In the genomic region with DNA sequence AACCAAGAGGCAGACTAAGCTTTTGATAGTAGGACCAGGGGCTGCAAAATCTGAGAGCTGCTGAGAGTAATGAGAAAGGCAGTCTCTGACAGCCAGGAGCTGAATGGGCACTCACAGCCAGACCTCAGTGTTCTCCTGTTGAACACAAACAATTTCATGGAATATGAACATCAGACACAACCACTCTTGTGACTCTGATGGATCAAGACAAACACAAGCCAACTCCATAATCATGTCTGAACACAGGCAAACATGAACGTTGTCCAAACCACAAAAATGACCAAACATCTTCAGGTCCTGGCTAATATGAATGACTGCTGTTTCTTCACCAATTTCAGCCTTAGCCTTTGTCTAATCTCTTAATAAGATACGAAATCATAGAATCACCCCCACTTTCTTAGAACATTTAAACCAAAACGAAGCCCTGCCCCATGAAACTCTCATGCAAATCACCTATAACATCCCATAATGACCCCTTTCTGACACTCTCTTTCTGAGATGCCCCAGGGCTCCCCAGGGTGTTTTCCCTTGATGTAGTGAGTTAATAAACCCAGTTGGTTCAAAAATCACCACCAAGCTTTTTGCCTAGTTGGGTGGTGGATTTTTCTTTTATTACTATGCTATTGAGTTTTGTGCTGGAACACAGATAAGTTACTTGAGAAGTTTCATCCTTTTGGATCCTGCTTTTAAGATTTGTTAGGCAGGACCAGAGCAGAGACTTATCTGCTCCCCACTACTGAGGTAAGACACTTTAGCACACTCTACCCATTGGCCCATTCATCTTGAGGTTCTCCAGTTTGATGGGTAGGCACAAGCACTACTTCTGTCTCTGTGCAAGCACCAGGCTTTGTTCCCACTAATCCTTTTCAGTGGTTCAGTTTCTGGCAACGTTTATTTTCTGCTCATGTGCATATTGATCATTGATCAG, we compare ENCODE assay signal across 11 cellular contexts. TPM values are rescaled to one million over a fixed set of nuclear protein-coding genes. Genes with fewer than 3 reads are reported as not detected.
DNase-seq lines count a peak whose midpoint lies in the region; ATAC-seq, FAIRE-seq and TF ChIP-seq lines count a peak whose summit lies in the region.
"Had no signal": no experiment of that assay in that cellular context is flagged by ENCODE, and none has a peak within 500 bp of the region (broad histone marks: within the 10 kb centered on the region; RNA-seq: fewer than 3 reads in every experiment).

No MANE protein-coding gene starts in this region.

- ATAC-seq in GM19025 (IDR thresholded peaks at IDR 0.05; ENCODE audit: low read depth, unreplicated experiment) (peak; percentile 76), HG03025 (IDR thresholded peaks at IDR 0.05; ENCODE audit: low FRiP score, unreplicated experiment) (peak; percentile 55)
- peak; percentile 75 to 77 for ATAC-seq in activated CD4-positive, CD25-positive, alpha-beta regulatory T cell treated with anti-CD3 and anti-CD28 coated beads, Interleukin-2, amount 50 U/mL, for 24 hours

- peaks cover 1 to 11% (median 2%) of the 10 kb centered on the region in 3 donors for H3K27me3 Mint-ChIP-seq in CD14-positive monocyte (ENCODE audit: low read depth in 3 of 3)

- H3K4me3 ChIP-seq in BLaER1 = no peak overlapping the region
- H3K4me3 ChIP-seq in kidney (ENCODE audit: low read length in 2 of 2) = no peak overlapping the region
- no peak overlapping the region for H3K4me3 ChIP-seq in smooth muscle cell
- H3K4me3 ChIP-seq: transverse colon had no signal

- H3K4me3 Mint-ChIP-seq in CD14-positive monocyte = no peak overlapping the region
- H3K4me3 Mint-ChIP-seq: dendritic cell treated with granulocyte-macrophage colony-stimulating factor and Interleukin-4, amounts not matched to agents 40 ng/mL and 50 ng/mL, for 4 days; nephron had no signal

- no peak for FAIRE-seq in kidney (lab: Jason Lieb, UNC)

- no peak for DNase-seq in mesenteric fat pad (ENCODE audit: low spot score)
- DNase-seq in kidney = no peak
- DNase-seq in smooth muscle cell (lab: John Stamatoyannopoulos, UW; ENCODE audit: unreplicated experiment) = no peak
- DNase-seq in CD14-positive monocyte (ENCODE audit: low spot score) = no peak
- DNase-seq: transverse colon had no signal

- peaks cover 2% of the 10 kb centered on the region for H3K4me1 Mint-ChIP-seq in CD14-positive monocyte

- no peak for TF ChIP-seq CTCF in kidney (IDR thresholded peaks at IDR 0.05; ENCODE audit: borderline replicate concordance, extremely low read depth, insufficient read depth)
- no peak for TF ChIP-seq CTCF in smooth muscle cell (IDR thresholded peaks at IDR 0.05; ENCODE audit: borderline replicate concordance, insufficient read depth, poor library complexity, severe bottlenecking)
- no peak for TF ChIP-seq CTCF in CD14-positive monocyte (IDR thresholded peaks at IDR 0.05)

- H3K27ac ChIP-seq in BLaER1 (no peak overlapping the region), kidney (ENCODE audit: low read depth in 2 of 2, low read length in 2 of 2) (no peak overlapping the region), smooth muscle cell (ENCODE audit: low read depth) (no peak overlapping the region)
- H3K27ac ChIP-seq: transverse colon had no signal

- H3K36me3 Mint-ChIP-seq in CD14-positive monocyte = no peaks in the 10 kb centered on the region

- H3K9me3 Mint-ChIP-seq in CD14-positive monocyte = no peaks in the 10 kb centered on the region
- H3K9me3 Mint-ChIP-seq: dendritic cell treated with granulocyte-macrophage colony-stimulating factor and Interleukin-4, amounts not matched to agents 40 ng/mL and 50 ng/mL, for 4 days; nephron had no signal

- H3K79me2 ChIP-seq in smooth muscle cell (ENCODE audit: low read depth) = no peaks in the 10 kb centered on the region

- intact Hi-C loops in kidney (cut with DNase I) = no loop called here
- intact Hi-C loops in CD14-positive monocyte (cut with micrococcal nuclease) = loop anchor here in 1 of 2 donors (10.0 kb wide), 1 partner anchor 294 kb away; no protein-coding TSS in a partner anchor

- H3K9ac ChIP-seq in BLaER1 (no peak overlapping the region), kidney (ENCODE audit: low read length in 2 of 2) (no peak overlapping the region), smooth muscle cell (ENCODE audit: low read depth) (no peak overlapping the region)

- peak overlapping the region in 1 of 7 donors; percentile 10 for H3K27ac Mint-ChIP-seq in CD14-positive monocyte
- H3K27ac Mint-ChIP-seq: dendritic cell treated with granulocyte-macrophage colony-stimulating factor and Interleukin-4, amounts not matched to agents 40 ng/mL and 50 ng/mL, for 4 days; nephron had no signal

- no peaks in the 10 kb centered on the region for H3F3A ChIP-seq in smooth muscle cell (ENCODE audit: low read depth)

- no peak overlapping the region for H2AFZ ChIP-seq in smooth muscle cell (ENCODE audit: low read depth)

- 57% methylated on average over 4 of the region's 4 CpGs for WGBS in smooth muscle cell (ENCODE audit: low lambda C conversion rate)

- H3K4me1 ChIP-seq in BLaER1 = peaks cover 18% of the 10 kb centered on the region
- H3K4me1 ChIP-seq in kidney (ENCODE audit: control insufficient read depth in 1 of 2, insufficient read depth in 1 of 2, low read depth in 1 of 2, low read length in 2 of 2) = no peaks in the 10 kb centered on the region
- peaks cover 13% of the 10 kb centered on the region for H3K4me1 ChIP-seq in smooth muscle cell (ENCODE audit: low read depth)

- H3K4me2 ChIP-seq in BLaER1 (peak overlapping the region; percentile 29), smooth muscle cell (no peak overlapping the region)

- H4K20me1 ChIP-seq in BLaER1 (no peaks in the 10 kb centered on the region), smooth muscle cell (ENCODE audit: low read depth) (no peaks in the 10 kb centered on the region)

- H3K27me3 ChIP-seq in BLaER1 (no peaks in the 10 kb centered on the region), smooth muscle cell (ENCODE audit: low read depth) (no peaks in the 10 kb centered on the region)
- H3K27me3 ChIP-seq: transverse colon had no signal

- no peaks in the 10 kb centered on the region for H3K9me3 ChIP-seq in BLaER1
- no peaks in the 10 kb centered on the region for H3K9me3 ChIP-seq in kidney (ENCODE audit: control insufficient read depth in 1 of 2, low read length in 2 of 2)
- no peaks in the 10 kb centered on the region for H3K9me3 ChIP-seq in smooth muscle cell (replicated peaks; ENCODE audit: low read depth)
- H3K9me3 ChIP-seq: transverse colon had no signal

- H3K36me3 ChIP-seq in BLaER1 = no peaks in the 10 kb centered on the region
- no peaks in the 10 kb centered on the region for H3K36me3 ChIP-seq in kidney (ENCODE audit: control insufficient read depth in 1 of 2, insufficient read depth in 2 of 2, low read length in 2 of 2)
- no peaks in the 10 kb centered on the region for H3K36me3 ChIP-seq in smooth muscle cell (ENCODE audit: low read depth)
- H3K36me3 ChIP-seq: transverse colon had no signal

RNA-seq across cellular contexts. Expression of a gene that starts 5.9 kb away (rescaled TPM):
- total RNA-seq in mesenteric fat pad = 10.7 TPM
- total RNA-seq in kidney = 8.2 TPM
- polyA plus RNA-seq in kidney (ENCODE audit: insufficient read depth, low read depth, low replicate concordance) = 13.8 TPM
- total RNA-seq in smooth muscle cell = 0.72 and 2.2 TPM in 2 replicates
- polyA plus RNA-seq in smooth muscle cell = 0.82 TPM in 1 of 2 replicates, not detected in the other
- 1 to 10 TPM; 3.0 to 3.4 TPM for polyA plus RNA-seq in CD14-positive monocyte
